ENCODE assay signal across 13 cellular contexts in the genomic region with DNA sequence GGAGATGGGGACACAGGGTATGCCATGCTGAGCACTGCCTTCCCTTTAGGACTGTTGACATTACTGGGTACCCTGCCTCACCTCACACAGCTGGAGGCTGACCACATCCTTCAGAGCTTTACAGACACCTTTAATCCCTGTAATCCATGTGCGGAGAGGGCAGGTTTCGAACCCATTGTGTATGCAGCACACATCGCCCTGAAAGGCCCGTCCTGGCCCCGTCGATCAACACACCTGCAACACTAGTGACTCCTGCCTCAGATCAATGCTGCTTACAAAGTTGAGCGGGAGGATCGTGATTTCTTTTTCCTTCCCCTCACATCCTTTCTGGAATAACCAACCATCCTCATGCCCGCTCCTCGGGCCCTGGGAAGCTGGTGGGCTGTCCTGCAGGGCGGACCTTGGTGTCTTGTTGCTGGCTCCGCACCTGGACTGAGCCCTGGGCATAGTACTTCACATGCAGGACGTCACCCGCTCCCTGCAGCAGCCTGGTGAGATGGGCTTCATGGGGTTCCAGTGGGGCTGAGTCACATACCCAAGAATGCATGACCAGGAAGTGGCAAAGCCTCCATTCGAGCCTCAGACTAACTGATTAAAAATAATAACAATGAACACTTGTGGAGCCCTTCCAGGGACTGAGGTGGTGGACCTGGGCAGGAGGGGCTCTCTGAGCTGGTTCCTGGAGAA.
DNase-seq lines count a peak whose midpoint lies in the region; ATAC-seq and TF ChIP-seq lines count a peak whose summit lies in the region.
"Had no signal": no experiment of that assay in that cellular context is flagged by ENCODE, and none has a peak within 500 bp of the region (broad histone marks: within the 10 kb centered on the region; RNA-seq: fewer than 3 reads in every experiment).

No MANE protein-coding gene starts in this region.

- H3K27me3 ChIP-seq in RWPE2 (ENCODE audit: insufficient read depth, poor library complexity, severe bottlenecking): no peaks in the 10 kb centered on the region
- H3K27me3 ChIP-seq: upper lobe of right lung had no signal

- no peak overlapping the region for H3K27ac Mint-ChIP-seq in activated CD4-positive, alpha-beta T cell treated with anti-CD3 and anti-CD28 coated beads, Interleukin-2, amount 10 ng/mL, durations not matched to agents 7 days and 5 days
- H3K27ac Mint-ChIP-seq in type B pancreatic cell: no peak overlapping the region

- TF ChIP-seq CTCF in RWPE2 (IDR thresholded peaks at IDR 0.05; ENCODE audit: poor library complexity, severe bottlenecking) (no peak), foreskin fibroblast (IDR thresholded peaks at IDR 0.05; ENCODE audit: low read depth, low read length) (no peak), type B pancreatic cell (conservative IDR thresholded peaks at IDR 0.05) (no peak)

- H3K36me3 ChIP-seq in RWPE2 (ENCODE audit: low read depth): no peaks in the 10 kb centered on the region
- H3K36me3 ChIP-seq: upper lobe of right lung had no signal

- H3K27ac ChIP-seq in RWPE2 (ENCODE audit: poor library complexity, severe bottlenecking): peak overlapping the region; percentile 50
- H3K27ac ChIP-seq: KMS-11, parathyroid adenoma, upper lobe of right lung had no signal

- no peak overlapping the region for H3K4me3 Mint-ChIP-seq in activated CD4-positive, alpha-beta T cell treated with anti-CD3 and anti-CD28 coated beads, Interleukin-2, amount 10 ng/mL, durations not matched to agents 7 days and 5 days
- no peak overlapping the region for H3K4me3 Mint-ChIP-seq in type B pancreatic cell

- H3K4me1 Mint-ChIP-seq in activated CD4-positive, alpha-beta T cell treated with anti-CD3 and anti-CD28 coated beads, Interleukin-2, amount 10 ng/mL, durations not matched to agents 7 days and 5 days: no peaks in the 10 kb centered on the region
- H3K4me1 Mint-ChIP-seq in type B pancreatic cell (ENCODE audit: unreplicated experiment): no peaks in the 10 kb centered on the region

- DNase-seq in activated CD4-positive, alpha-beta T cell treated with anti-CD3 and anti-CD28 coated beads, Interleukin-2, amount 10 ng/mL, durations not matched to agents 7 days and 5 days: peak; percentile 0
- DNase-seq in activated CD4-positive, alpha-beta T cell treated with anti-CD3 and anti-CD28 coated beads, Interleukin-2, amount 50 U/mL, for 48 hours: no peak
- DNase-seq in RWPE2 (ENCODE audit: low spot score) (no peak), foreskin fibroblast (peak; percentile 37 to 50), type B pancreatic cell (ENCODE audit: extremely low spot score, unreplicated experiment) (peak; percentile 50), NCI-H510A (lab: John Stamatoyannopoulos, UW) (no peak)
- DNase-seq: activated gamma-delta T cell, NCI-H82, upper lobe of right lung had no signal

- no peaks in the 10 kb centered on the region for H3K9me3 Mint-ChIP-seq in activated CD4-positive, alpha-beta T cell treated with anti-CD3 and anti-CD28 coated beads, Interleukin-2, amount 10 ng/mL, durations not matched to agents 7 days and 5 days
- H3K9me3 Mint-ChIP-seq in type B pancreatic cell: no peaks in the 10 kb centered on the region

- CTCF ChIA-PET in activated CD4-positive, alpha-beta T cell treated with anti-CD3 and anti-CD28 coated beads, Interleukin-2, amount 10 ng/mL, durations not matched to agents 7 days and 5 days (lab: Charles Lee): no interaction called here

- ATAC-seq in RWPE2 (ENCODE audit: low read depth): peak; percentile 81
- no peak for ATAC-seq in GM18861 (IDR thresholded peaks at IDR 0.05; ENCODE audit: unreplicated experiment)
- no peak for ATAC-seq in GM18505 (IDR thresholded peaks at IDR 0.05; ENCODE audit: unreplicated experiment)

- TF ChIP-seq POLR2A in GM18505 (IDR thresholded peaks at IDR 0.05; ENCODE audit: borderline replicate concordance, extremely low read depth, insufficient read depth, insufficient read length): no peak

- H3K36me3 Mint-ChIP-seq in activated CD4-positive, alpha-beta T cell treated with anti-CD3 and anti-CD28 coated beads, Interleukin-2, amount 10 ng/mL, durations not matched to agents 7 days and 5 days (ENCODE audit: low read depth): no peaks in the 10 kb centered on the region
- H3K36me3 Mint-ChIP-seq in type B pancreatic cell: no peaks in the 10 kb centered on the region

- H3K4me3 ChIP-seq in RWPE2 (ENCODE audit: severe bottlenecking) (no peak overlapping the region), foreskin fibroblast (ENCODE audit: low read depth in 1 of 2, low read length in 2 of 2) (no peak overlapping the region)
- H3K4me3 ChIP-seq: upper lobe of right lung had no signal

- peaks cover 14% of the 10 kb centered on the region for H3K4me1 ChIP-seq in RWPE2 (ENCODE audit: insufficient read depth, poor library complexity, severe bottlenecking)
- H3K4me1 ChIP-seq: parathyroid adenoma, upper lobe of right lung had no signal

- POLR2A ChIA-PET in activated CD4-positive, alpha-beta T cell treated with anti-CD3 and anti-CD28 coated beads, Interleukin-2, amount 10 ng/mL, durations not matched to agents 7 days and 5 days (lab: Charles Lee): no interaction called here

- H3K27me3 Mint-ChIP-seq in activated CD4-positive, alpha-beta T cell treated with anti-CD3 and anti-CD28 coated beads, Interleukin-2, amount 10 ng/mL, durations not matched to agents 7 days and 5 days: peaks cover 5% of the 10 kb centered on the region
- peaks cover 2% of the 10 kb centered on the region for H3K27me3 Mint-ChIP-seq in type B pancreatic cell

- H3K9me3 ChIP-seq in RWPE2 (ENCODE audit: severe bottlenecking): no peaks in the 10 kb centered on the region
- H3K9me3 ChIP-seq: upper lobe of right lung had no signal

Comparison
In these comparisons a context has a peak if more than half of its experiments do, and no peak if none do; other contexts are left out.
1. DNase-seq: peak in activated CD4-positive, alpha-beta T cell treated with anti-CD3 and anti-CD28 coated beads, Interleukin-2, amount 10 ng/mL, durations not matched to agents 7 days and 5 days (single experiment), foreskin fibroblast (2 of 2) and type B pancreatic cell (single experiment); none in activated CD4-positive, alpha-beta T cell treated with anti-CD3 and anti-CD28 coated beads, Interleukin-2, amount 50 U/mL, for 48 hours (0 of 2), RWPE2 (single experiment) and NCI-H510A (single experiment).